ENCODE assay signal across 8 cellular contexts in the genomic region with DNA sequence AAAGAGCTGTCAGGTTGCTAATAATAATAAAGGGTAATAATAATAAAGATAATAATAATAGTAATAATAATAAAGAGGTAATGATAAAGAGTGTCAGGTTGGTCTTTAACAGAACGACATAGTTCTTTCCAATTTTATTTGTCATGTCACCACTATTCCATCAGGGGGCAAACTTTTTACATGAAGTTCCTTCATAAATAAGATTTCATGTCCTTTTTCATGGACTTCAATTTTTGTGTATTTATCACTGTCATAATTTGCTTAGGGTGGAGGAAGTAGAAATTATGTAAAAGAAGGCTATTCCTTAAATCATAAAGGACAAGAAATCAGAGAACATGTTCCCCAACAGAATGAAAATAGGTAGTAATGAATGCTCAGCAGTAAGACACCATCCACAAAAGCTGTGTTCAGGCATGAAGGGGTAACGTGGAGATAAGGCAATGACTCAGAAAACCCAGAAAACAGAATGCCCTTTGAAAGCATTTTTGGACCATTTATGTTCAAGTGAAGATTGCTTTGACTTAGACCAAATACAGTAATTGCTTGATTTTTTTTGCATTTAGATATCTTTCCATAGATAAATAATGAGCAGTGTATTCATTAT.
DNase-seq lines count a peak whose midpoint lies in the region; ATAC-seq and TF ChIP-seq lines count a peak whose summit lies in the region.

No MANE protein-coding gene starts in this region.

- no peak for TF ChIP-seq CTCF in NB4 (IDR thresholded peaks at IDR 0.05; ENCODE audit: low read depth, low read length)
- TF ChIP-seq CTCF in mammary epithelial cell (conservative IDR thresholded peaks at IDR 0.05 in 1 of 2, IDR thresholded peaks at IDR 0.05 in 1 of 2; ENCODE audit: extremely low read depth in 1 of 2, insufficient read depth in 1 of 2, low read depth in 1 of 2, low read length in 2 of 2), result peak; percentile 45 to 48

- WGBS in mammary epithelial cell (ENCODE audit: low coverage, missing lambda C conversion rate), result 4% methylated on average over 2 of the region's 2 CpGs

- H2AFZ ChIP-seq in mammary epithelial cell (ENCODE audit: low read depth, low read length), result peak overlapping the region; percentile 56

- H3K27ac ChIP-seq in mammary epithelial cell (ENCODE audit: insufficient read depth, low read depth, low read length), result no peak overlapping the region

- no peaks in the 10 kb centered on the region for H3K27me3 ChIP-seq in mammary epithelial cell (ENCODE audit: insufficient read depth, low read length)

- no peaks in the 10 kb centered on the region for H3K36me3 ChIP-seq in mammary epithelial cell (ENCODE audit: insufficient read depth, low read length)

- in situ Hi-C loops in mammary epithelial cell (cut with MboI; ENCODE audit: low sequenced_read_pairs in 2 of 2), result loop anchor here in 1 of 2 donors (25.0 kb wide), 1 partner anchor 445 kb away; no protein-coding TSS in a partner anchor

- CTCF ChIA-PET in mammary epithelial cell (lab: Charles Lee; ENCODE audit: low non-redundant PET), result no interaction called here

- H3K4me2 ChIP-seq in mammary epithelial cell (ENCODE audit: insufficient read depth, low read depth, low read length), result peak overlapping the region; percentile 22

- TF ChIP-seq POLR2A in NB4 (IDR thresholded peaks at IDR 0.05; ENCODE audit: extremely low read depth, insufficient read length), result no peak

- ATAC-seq in left lobe of liver (peak; percentile 68), HG03095 (IDR thresholded peaks at IDR 0.05; ENCODE audit: unreplicated experiment) (no peak), HG03139 (IDR thresholded peaks at IDR 0.05; ENCODE audit: unreplicated experiment) (no peak)

- no peak overlapping the region for H3K4me3 ChIP-seq in NB4 (ENCODE audit: low read depth, low read length)
- no peak overlapping the region for H3K4me3 ChIP-seq in mammary epithelial cell (replicated peaks in 1 of 3; ENCODE audit: insufficient read depth in 1 of 3, low read depth in 2 of 3, low read length in 3 of 3)

- no TSS peak for BruUV-seq in mammary epithelial cell (replicated peaks; lab: Mats Ljungman, UMichigan)

- intact Hi-C loops in mammary epithelial cell (cut with micrococcal nuclease), result loop anchor here (1.0 to 5.0 kb wide), 4 partner anchors 73 to 461 kb away; partner anchors contain the start of gene ZFAND5

- dilution Hi-C loops in mammary epithelial cell (cut with HindIII; ENCODE audit: low sequenced_read_pairs), result loop anchor here (25.0 kb wide), 1 partner anchor 545 kb away; no protein-coding TSS in a partner anchor

- DNase-seq in SIG-M5 treated with dmso at 0.1 percent for 504 hours (lab: John Stamatoyannopoulos, UW; ENCODE audit: unreplicated experiment) (peak; percentile 35), SIG-M5 (lab: John Stamatoyannopoulos, UW) (no peak), NB4 (ENCODE audit: low read depth) (peak; percentile 42), mammary epithelial cell (peak; percentile 27), left lobe of liver (ENCODE audit: low spot score) (no peak), COLO668 (lab: John Stamatoyannopoulos, UW; ENCODE audit: unreplicated experiment) (no peak)

- no peak overlapping the region for H3K9ac ChIP-seq in mammary epithelial cell (ENCODE audit: insufficient read depth, low read length)

- no peaks in the 10 kb centered on the region for H3K79me2 ChIP-seq in mammary epithelial cell (ENCODE audit: insufficient read depth, low read length)

- peaks cover 8% of the 10 kb centered on the region for H3K4me1 ChIP-seq in mammary epithelial cell (ENCODE audit: insufficient read depth, low read length)

- no peaks in the 10 kb centered on the region for H3K9me3 ChIP-seq in mammary epithelial cell (replicated peaks; ENCODE audit: insufficient read depth, low read length)

- H4K20me1 ChIP-seq in mammary epithelial cell (ENCODE audit: insufficient read depth, low read length), result no peaks in the 10 kb centered on the region

Comparison
In these comparisons a context has a peak if more than half of its experiments do, and no peak if none do; other contexts are left out.
1. DNase-seq: peak in SIG-M5 treated with dmso at 0.1 percent for 504 hours (single experiment), NB4 (single experiment) and mammary epithelial cell (single experiment); none in SIG-M5 (single experiment), left lobe of liver (single experiment) and COLO668 (single experiment).